ENCODE assay signal across 10 cellular contexts in genomic region chr5:159330131-159330530, GRCh38. TPM values are rescaled to one million over a fixed set of nuclear protein-coding genes. Genes with fewer than 3 reads are reported as not detected.
DNase-seq lines count a peak whose midpoint lies in the region; TF ChIP-seq lines count a peak whose summit lies in the region.
"Had no signal": no experiment of that assay in that cellular context is flagged by ENCODE, and none has a peak within 500 bp of the region (broad histone marks: within the 10 kb centered on the region; RNA-seq: fewer than 3 reads in every experiment).

IL12B (minus strand) TSS chr5:159330487; CDS start chr5:159326782, 3,705 bp downstream.

- H3K9me3 Mint-ChIP-seq in Calu3 (ENCODE audit: low read depth, unreplicated experiment) = no peaks in the 10 kb centered on the region
- H3K9me3 Mint-ChIP-seq in dendritic cell treated with granulocyte-macrophage colony-stimulating factor and Interleukin-4, amounts not matched to agents 40 ng/mL and 50 ng/mL, for 4 days = no peaks in the 10 kb centered on the region
- H3K9me3 Mint-ChIP-seq in osteocyte (ENCODE audit: unreplicated experiment) = no peaks in the 10 kb centered on the region

- peaks cover 7% of the 10 kb centered on the region for H3K36me3 Mint-ChIP-seq in Calu3 (ENCODE audit: insufficient read depth, unreplicated experiment)
- no peaks in the 10 kb centered on the region for H3K36me3 Mint-ChIP-seq in dendritic cell treated with granulocyte-macrophage colony-stimulating factor and Interleukin-4, amounts not matched to agents 40 ng/mL and 50 ng/mL, for 4 days (ENCODE audit: low read depth)
- H3K36me3 Mint-ChIP-seq in osteocyte (ENCODE audit: unreplicated experiment) = no peaks in the 10 kb centered on the region

- H3K4me1 Mint-ChIP-seq in Calu3 (ENCODE audit: low read depth, unreplicated experiment) (peaks cover 11% of the 10 kb centered on the region), osteocyte (ENCODE audit: unreplicated experiment) (peaks cover 18% of the 10 kb centered on the region)
- peaks cover 28% of the 10 kb centered on the region for H3K4me1 Mint-ChIP-seq in dendritic cell treated with granulocyte-macrophage colony-stimulating factor and Interleukin-4, amounts not matched to agents 40 ng/mL and 50 ng/mL, for 4 days (ENCODE audit: low read depth)

- TF ChIP-seq CTCF in Calu3 (IDR thresholded peaks at IDR 0.05; ENCODE audit: unreplicated experiment) (no peak), osteocyte (IDR thresholded peaks at IDR 0.05) (no peak)

- DNase-seq in Calu3 (no peak), NCI-H226 (peak; percentile 20), osteocyte (ENCODE audit: extremely low spot score, unreplicated experiment) (no peak), T1000 (lab: John Stamatoyannopoulos, UW) (no peak), UCSD-AML1 (lab: John Stamatoyannopoulos, UW; ENCODE audit: unreplicated experiment) (no peak), NCI-H1436 (lab: John Stamatoyannopoulos, UW) (no peak), NCI-H2029 treated with DMSO at 0.1 percent for 48 hours (lab: John Stamatoyannopoulos, UW) (no peak)

- no TSS peak for BruUV-seq in Calu3 (replicated peaks; lab: Mats Ljungman, UMichigan)

- peak within 1 kb of the TSS; percentile 76 for H3K4me3 Mint-ChIP-seq in Calu3 (ENCODE audit: low read depth, unreplicated experiment)
- peak within 1 kb of the TSS; percentile 68 for H3K4me3 Mint-ChIP-seq in dendritic cell treated with granulocyte-macrophage colony-stimulating factor and Interleukin-4, amounts not matched to agents 40 ng/mL and 50 ng/mL, for 4 days
- peak within 1 kb of the TSS; percentile 74 for H3K4me3 Mint-ChIP-seq in osteocyte (ENCODE audit: unreplicated experiment)

- H3K27me3 Mint-ChIP-seq in Calu3 (ENCODE audit: unreplicated experiment) (peaks cover 95% of the 10 kb centered on the region), osteocyte (ENCODE audit: unreplicated experiment) (peaks cover 30% of the 10 kb centered on the region)
- peaks cover 2% of the 10 kb centered on the region for H3K27me3 Mint-ChIP-seq in dendritic cell treated with granulocyte-macrophage colony-stimulating factor and Interleukin-4, amounts not matched to agents 40 ng/mL and 50 ng/mL, for 4 days

- CTCF ChIA-PET in Calu3 (lab: Charles Lee) = no interaction called here

- H3K27ac Mint-ChIP-seq in Calu3 (ENCODE audit: unreplicated experiment) = no peak within 1 kb of the TSS
- H3K27ac Mint-ChIP-seq in dendritic cell treated with granulocyte-macrophage colony-stimulating factor and Interleukin-4, amounts not matched to agents 40 ng/mL and 50 ng/mL, for 4 days = peak within 1 kb of the TSS; percentile 68
- no peak within 1 kb of the TSS for H3K27ac Mint-ChIP-seq in osteocyte (ENCODE audit: unreplicated experiment)

- intact Hi-C loops in Calu3 (cut with micrococcal nuclease; ENCODE audit: unreplicated experiment) = loop anchor here (5.0 to 10.0 kb wide), 2 partner anchors 585 to 657 kb away; partner anchors contain the start of gene ADRA1B
- intact Hi-C loops in dendritic cell treated with granulocyte-macrophage colony-stimulating factor and Interleukin-4, amounts not matched to agents 40 ng/mL and 50 ng/mL, for 4 days (cut with micrococcal nuclease) = loop anchor here (5.0 to 10.0 kb wide), 3 partner anchors 125 to 587 kb away; partner anchors contain the start of gene ADRA1B

RNA-seq across cellular contexts. Expression of gene IL12B, which starts in this region (rescaled TPM):
- total RNA-seq in Calu3 (2022) (not detected in 2 replicates), osteocyte (not detected in 2 replicates)
- total RNA-seq: T-helper 1 cell treated with Interleukin-12 subunit alpha and Interleukin-12 subunit beta and Interleukin-4 antibody, amounts not matched to agents 30 ng/mL and 1 ng/mL, for 36 hours; temporal lobe had no signal
